11 cellular contexts compared by ENCODE assay signal in genomic region chr17:36937961-36938565, GRCh38. TPM values are rescaled to one million over a fixed set of nuclear protein-coding genes. Genes with fewer than 3 reads are reported as not detected.
DNase-seq lines count a peak whose midpoint lies in the region; ATAC-seq and TF ChIP-seq lines count a peak whose summit lies in the region.
"Had no signal": no experiment of that assay in that cellular context is flagged by ENCODE, and none has a peak within 500 bp of the region (broad histone marks: within the 10 kb centered on the region; RNA-seq: fewer than 3 reads in every experiment).

No MANE protein-coding gene starts in this region.

- TF ChIP-seq CTCF in CD4-positive, alpha-beta T cell (IDR thresholded peaks at IDR 0.05): no peak
- no peak for TF ChIP-seq CTCF in HEK293 (tag by site-specific recombination; IDR thresholded peaks at IDR 0.05)
- peak in 3 of 4 donors; percentile 9 to 23 (median 16) for TF ChIP-seq CTCF in right lobe of liver (IDR thresholded peaks at IDR 0.05)

- H3K27ac ChIP-seq in CD4-positive, alpha-beta T cell (ENCODE audit: low read depth, low read length): no peak overlapping the region
- peak overlapping the region; percentile 73; the same call in 1 of the 2 replicates for H3K27ac ChIP-seq in HEK293 (ENCODE audit: extremely low read depth, low read depth, low read length)
- H3K27ac ChIP-seq in right lobe of liver: no peak overlapping the region
- H3K27ac ChIP-seq: lower lobe of right lung had no signal

- H3K36me3 Mint-ChIP-seq in CD4-positive, alpha-beta T cell (ENCODE audit: low read depth): no peaks in the 10 kb centered on the region
- no peaks in the 10 kb centered on the region for H3K36me3 Mint-ChIP-seq in activated naive CD8-positive, alpha-beta T cell treated with anti-CD3 and anti-CD28 coated beads, Interleukin-2, amount 50 U/mL, for 24 hours (ENCODE audit: low read depth)

- H3K9me3 ChIP-seq in CD4-positive, alpha-beta T cell (ENCODE audit: control insufficient read depth, low read length): no peaks in the 10 kb centered on the region
- H3K9me3 ChIP-seq in HEK293 (ENCODE audit: control insufficient read depth, insufficient read depth, low read depth, low read length): no peaks in the 10 kb centered on the region
- no peaks in the 10 kb centered on the region for H3K9me3 ChIP-seq in right lobe of liver
- H3K9me3 ChIP-seq: lower lobe of right lung had no signal

- H3K4me1 ChIP-seq in HEK293 (ENCODE audit: control insufficient read depth, insufficient read depth, low read length): peaks cover 3% of the 10 kb centered on the region; the same call in 1 of the 2 replicates
- H3K4me1 ChIP-seq in right lobe of liver: peaks cover 0 to 46% (median 8%) of the 10 kb centered on the region in 4 donors

- TF ChIP-seq POLR2A in right lobe of liver (IDR thresholded peaks at IDR 0.05): no peak

- ATAC-seq in CD4-positive, alpha-beta T cell (ENCODE audit: poor library complexity): peak; percentile 16
- no peak for ATAC-seq in activated naive CD8-positive, alpha-beta T cell treated with anti-CD3 and anti-CD28 coated beads, Interleukin-2, amount 50 U/mL, for 24 hours
- ATAC-seq in right lobe of liver: peak; percentile 72 to 87 (median 78)
- no peak for ATAC-seq in GM18909 (IDR thresholded peaks at IDR 0.05; ENCODE audit: poor library complexity, unreplicated experiment)
- ATAC-seq in HG03159 (IDR thresholded peaks at IDR 0.05; ENCODE audit: unreplicated experiment): no peak
- ATAC-seq: lower lobe of right lung had no signal

- intact Hi-C loops in CD4-positive, alpha-beta T cell (cut with DNase I, micrococcal nuclease): no loop called here
- intact Hi-C loops in right lobe of liver (cut with DNase I): no loop called here

- H3K9me3 Mint-ChIP-seq in CD4-positive, alpha-beta T cell: no peaks in the 10 kb centered on the region
- H3K9me3 Mint-ChIP-seq in activated naive CD8-positive, alpha-beta T cell treated with anti-CD3 and anti-CD28 coated beads, Interleukin-2, amount 50 U/mL, for 24 hours: no peaks in the 10 kb centered on the region
- H3K9me3 Mint-ChIP-seq: activated naive CD4-positive, alpha-beta T cell treated with anti-CD3 and anti-CD28 coated beads, Interleukin-2, amount 50 U/mL, for 72 hours had no signal

- H3K36me3 ChIP-seq in HEK293 (ENCODE audit: control insufficient read depth in 2 of 2, insufficient read depth in 1 of 2, low read length in 2 of 2) (peaks cover 0 to 33% of the 10 kb centered on the region in 2 experiments; a peak in 1 of 3 replicates), right lobe of liver (no peaks in the 10 kb centered on the region)
- H3K36me3 ChIP-seq: lower lobe of right lung had no signal

- CTCF ChIA-PET in CD4-positive, alpha-beta T cell (lab: Charles Lee): no interaction called here
- CTCF ChIA-PET in HEK293 (lab: Yijun Ruan, JAX): interaction anchor here (0.6 to 3.7 kb wide), 9 partner anchors 11 to 453 kb away, joined by 3 to 18 read pairs (median 3); partner anchors contain the start of gene AATF

- peak overlapping the region; percentile 79 for H3K4me3 Mint-ChIP-seq in CD4-positive, alpha-beta T cell
- H3K4me3 Mint-ChIP-seq in activated naive CD8-positive, alpha-beta T cell treated with anti-CD3 and anti-CD28 coated beads, Interleukin-2, amount 50 U/mL, for 24 hours: peak overlapping the region; percentile 71

- POLR2A ChIA-PET in CD4-positive, alpha-beta T cell (lab: Charles Lee): interaction anchor here (0.8 to 2.6 kb wide), 3 partner anchors 11 to 392 kb away, joined by 3 to 16 read pairs (median 5); partner anchors contain the start of gene AATF
- POLR2A ChIA-PET in HEK293 (lab: Yijun Ruan, JAX): interaction anchor here (0.5 to 6.6 kb wide), 15 partner anchors 7 to 671 kb away, joined by 3 to 92 read pairs (median 5); partner anchors contain the start of genes AATF and SYNRG

- H3K4me3 ChIP-seq in HEK293 (ENCODE audit: low read depth, low read length) (peak overlapping the region; percentile 69), right lobe of liver (no peak overlapping the region)

- DNase-seq in CD4-positive, alpha-beta T cell: no peak
- peak; percentile 32 for DNase-seq in activated naive CD8-positive, alpha-beta T cell treated with anti-CD3 and anti-CD28 coated beads, Interleukin-2, amount 50 U/mL, for 24 hours
- DNase-seq in right lobe of liver (peak; percentile 62 to 81 (median 76)), inferior parietal cortex (ENCODE audit: extremely low spot score) (no peak), HuH-7 (ENCODE audit: low spot score) (no peak)
- DNase-seq: lower lobe of right lung, NCI-H1048 had no signal

- 3% methylated on average over 13 of the region's 35 CpGs for WGBS in right lobe of liver (ENCODE audit: insufficient coverage, low coverage, low lambda C conversion rate, missing lambda C conversion rate)

- H3K4me1 Mint-ChIP-seq in CD4-positive, alpha-beta T cell (ENCODE audit: low read depth): peaks cover 70% of the 10 kb centered on the region
- peaks cover 52% of the 10 kb centered on the region for H3K4me1 Mint-ChIP-seq in activated naive CD8-positive, alpha-beta T cell treated with anti-CD3 and anti-CD28 coated beads, Interleukin-2, amount 50 U/mL, for 24 hours

- H3K27ac Mint-ChIP-seq in CD4-positive, alpha-beta T cell: no peak overlapping the region
- H3K27ac Mint-ChIP-seq in activated naive CD8-positive, alpha-beta T cell treated with anti-CD3 and anti-CD28 coated beads, Interleukin-2, amount 50 U/mL, for 24 hours: no peak overlapping the region

- H3K27me3 ChIP-seq in CD4-positive, alpha-beta T cell (ENCODE audit: control insufficient read depth, insufficient read depth, low read length): peaks cover 99% of the 10 kb centered on the region
- H3K27me3 ChIP-seq in right lobe of liver: peaks cover 55 to 88% of the 10 kb centered on the region in 2 donors

- peaks cover 85% of the 10 kb centered on the region for H3K27me3 Mint-ChIP-seq in CD4-positive, alpha-beta T cell
- peaks cover 80% of the 10 kb centered on the region for H3K27me3 Mint-ChIP-seq in activated naive CD8-positive, alpha-beta T cell treated with anti-CD3 and anti-CD28 coated beads, Interleukin-2, amount 50 U/mL, for 24 hours

TF ChIP-seq in HEK293, 187 proteins besides CTCF, POLR2A, EP300 and RAD21 (continues in another document):
- TF ChIP-seq REST (tag by site-specific recombination; IDR thresholded peaks at IDR 0.05) (peak; percentile 85), PRDM10 (tag by site-specific recombination; IDR thresholded peaks at IDR 0.05) (no peak), ZNF16 (tag by site-specific recombination; IDR thresholded peaks at IDR 0.05; ENCODE audit: low read depth) (no peak), ZNF202 (tag by site-specific recombination; IDR thresholded peaks at IDR 0.05; ENCODE audit: borderline replicate concordance) (no peak), ZNF354C (tag by site-specific recombination; IDR thresholded peaks at IDR 0.05; ENCODE audit: borderline replicate concordance, low read depth) (no peak)

RNA-seq across cellular contexts. Expression of gene LHX1, which starts 0.8 kb away (rescaled TPM):
- total RNA-seq in CD4-positive, alpha-beta T cell: not detected
- total RNA-seq in right lobe of liver: not detected
- total RNA-seq: activated naive CD4-positive, alpha-beta T cell treated with anti-CD3 and anti-CD28 coated beads, Interleukin-2, amount 50 U/mL, for 72 hours; lower lobe of right lung had no signal

RNA-seq across cellular contexts. Expression of gene AATF, which starts 10.7 kb away (rescaled TPM):
- 10 to 100 TPM; 40.3 to 40.8 TPM for total RNA-seq in CD4-positive, alpha-beta T cell
- total RNA-seq in right lobe of liver: 10 to 100 TPM; 13.2 to 19.5 (median 16.7) TPM

Comparison
In these comparisons a context has a peak if more than half of its experiments do, and no peak if none do; other contexts are left out.
1. ATAC-seq: peak in CD4-positive, alpha-beta T cell (single experiment) and right lobe of liver (4 of 4); none in activated naive CD8-positive, alpha-beta T cell treated with anti-CD3 and anti-CD28 coated beads, Interleukin-2, amount 50 U/mL, for 24 hours (single experiment), GM18909 (single experiment) and HG03159 (single experiment).
2. DNase-seq: peak in activated naive CD8-positive, alpha-beta T cell treated with anti-CD3 and anti-CD28 coated beads, Interleukin-2, amount 50 U/mL, for 24 hours (single experiment) and right lobe of liver (3 of 3); none in CD4-positive, alpha-beta T cell (0 of 10), inferior parietal cortex (single experiment) and HuH-7 (single experiment).
3. CTCF ChIP-seq: peak in right lobe of liver (3 of 4); none in CD4-positive, alpha-beta T cell (single experiment) and HEK293 (single experiment).